In the genomic region with DNA sequence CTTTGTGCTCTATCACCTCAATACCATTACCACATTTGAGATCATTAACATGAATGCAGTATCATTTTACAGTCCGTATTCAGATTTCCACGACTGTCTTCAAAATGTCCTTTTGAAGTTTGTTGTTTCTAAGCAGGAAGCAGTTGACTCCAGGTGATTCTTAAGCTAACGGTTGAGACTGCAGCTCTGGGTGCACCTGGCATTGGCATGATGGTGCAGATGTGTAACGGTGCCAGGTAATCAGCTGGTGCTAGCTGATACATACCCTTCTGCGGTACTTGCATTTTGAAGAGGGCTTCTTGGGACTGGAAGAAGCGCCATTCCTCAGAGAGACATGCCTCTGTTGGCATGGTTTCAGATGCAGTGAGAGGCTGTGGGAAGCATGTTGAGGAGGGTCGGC, we compare ENCODE assay signal across 17 cellular contexts. TPM values are rescaled to one million over a fixed set of nuclear protein-coding genes. Genes with fewer than 3 reads are reported as not detected.
"Had no signal": no experiment of that assay in that cellular context is flagged by ENCODE, and none has a peak within 500 bp of the region (broad histone marks: within the 10 kb centered on the region; RNA-seq: fewer than 3 reads in every experiment).

No MANE protein-coding gene starts in this region.

- DNase-seq: activated CD4-positive, alpha-beta memory T cell treated with anti-CD3 and anti-CD28 coated beads, Interleukin-2, amount 10 ng/mL, durations not matched to agents 7 days and 5 days; activated CD4-positive, alpha-beta T cell treated with anti-CD3 and anti-CD28 coated beads for 1 hour; activated CD8-positive, alpha-beta memory T cell treated with anti-CD3 and anti-CD28 coated beads, Interleukin-2, amount 50 U/mL, for 4 hours; activated naive CD4-positive, alpha-beta T cell; body of pancreas; effector memory CD8-positive, alpha-beta T cell; gastrocnemius medialis; left ventricle myocardium inferior; ovary; stimulated activated CD4-positive, alpha-beta T cell treated with anti-CD3 and anti-CD28 coated beads, Interleukin-2, amount 100 ng/mL, for 48 hours; testis had no signal

- H3K4me3 Mint-ChIP-seq: activated CD4-positive, alpha-beta memory T cell treated with anti-CD3 and anti-CD28 coated beads, Interleukin-2, amount 10 ng/mL, durations not matched to agents 7 days and 5 days; activated T-helper 1 cell treated with anti-CD3 and anti-CD28 coated beads, Interleukin-12 subunit alpha, Interleukin-12 subunit beta, Interleukin-2, Interleukin-4 antibody, amounts not matched to agents 30 ng/mL and 10 ng/mL and 1 ng/mL, durations not matched to agents 14 hours and 24 hours and 36 hours; effector memory CD8-positive, alpha-beta T cell; memory B cell; neural progenitor cell; stimulated activated naive CD8-positive, alpha-beta T cell treated with anti-CD3 and anti-CD28 coated beads, Interleukin-15, Interleukin-2, amounts not matched to agents 100 ng/mL and 50 ng/mL, for 24 hours had no signal

- H3K9me3 Mint-ChIP-seq: activated CD4-positive, alpha-beta memory T cell treated with anti-CD3 and anti-CD28 coated beads, Interleukin-2, amount 10 ng/mL, durations not matched to agents 7 days and 5 days; activated T-helper 1 cell treated with anti-CD3 and anti-CD28 coated beads, Interleukin-12 subunit alpha, Interleukin-12 subunit beta, Interleukin-2, Interleukin-4 antibody, amounts not matched to agents 30 ng/mL and 10 ng/mL and 1 ng/mL, durations not matched to agents 14 hours and 24 hours and 36 hours; effector memory CD8-positive, alpha-beta T cell; memory B cell; neural progenitor cell; stimulated activated naive CD8-positive, alpha-beta T cell treated with anti-CD3 and anti-CD28 coated beads, Interleukin-15, Interleukin-2, amounts not matched to agents 100 ng/mL and 50 ng/mL, for 24 hours had no signal

- H3K27me3 ChIP-seq: body of pancreas, neural progenitor cell, ovary, testis had no signal

- H3K4me3 ChIP-seq: body of pancreas, gastrocnemius medialis, left ventricle myocardium inferior, neural progenitor cell, ovary, testis had no signal

- H2AFZ ChIP-seq: neural progenitor cell had no signal

- H3K4me1 Mint-ChIP-seq: activated CD4-positive, alpha-beta memory T cell treated with anti-CD3 and anti-CD28 coated beads, Interleukin-2, amount 10 ng/mL, durations not matched to agents 7 days and 5 days had no signal

- H3K4me1 ChIP-seq: body of pancreas, gastrocnemius medialis, left ventricle myocardium inferior, neural progenitor cell, testis had no signal

- H3K4me2 ChIP-seq: neural progenitor cell had no signal

- H3K9ac ChIP-seq: neural progenitor cell had no signal

- H3K27ac ChIP-seq: body of pancreas, epithelial cell of prostate, gastrocnemius medialis, left ventricle myocardium inferior, neural progenitor cell, ovary, testis had no signal

- H3K27ac Mint-ChIP-seq: activated CD4-positive, alpha-beta memory T cell treated with anti-CD3 and anti-CD28 coated beads, Interleukin-2, amount 10 ng/mL, durations not matched to agents 7 days and 5 days; activated T-helper 1 cell treated with anti-CD3 and anti-CD28 coated beads, Interleukin-12 subunit alpha, Interleukin-12 subunit beta, Interleukin-2, Interleukin-4 antibody, amounts not matched to agents 30 ng/mL and 10 ng/mL and 1 ng/mL, durations not matched to agents 14 hours and 24 hours and 36 hours; memory B cell; neural progenitor cell; stimulated activated naive CD8-positive, alpha-beta T cell treated with anti-CD3 and anti-CD28 coated beads, Interleukin-15, Interleukin-2, amounts not matched to agents 100 ng/mL and 50 ng/mL, for 24 hours had no signal

- ATAC-seq: body of pancreas; effector memory CD8-positive, alpha-beta T cell; gastrocnemius medialis had no signal

- H3K9me3 ChIP-seq: body of pancreas, gastrocnemius medialis, left ventricle myocardium inferior, ovary, testis had no signal

- H3K36me3 ChIP-seq: neural progenitor cell, ovary had no signal

RNA-seq across cellular contexts. Expression of gene SIGLEC15, which starts 19.5 kb away (rescaled TPM):
- total RNA-seq: activated CD4-positive, alpha-beta memory T cell treated with anti-CD3 and anti-CD28 coated beads, Interleukin-2, amount 10 ng/mL, durations not matched to agents 7 days and 5 days; activated T-helper 1 cell treated with anti-CD3 and anti-CD28 coated beads, Interleukin-12 subunit alpha, Interleukin-12 subunit beta, Interleukin-2, Interleukin-4 antibody, amounts not matched to agents 30 ng/mL and 10 ng/mL and 1 ng/mL, durations not matched to agents 14 hours and 24 hours and 36 hours; gastrocnemius medialis had no signal
- polyA plus RNA-seq: keratinocyte had no signal
